ENCODE assay signal across 23 cellular contexts in genomic region chr5:176521699-176522263, GRCh38. TPM values are rescaled to one million over a fixed set of nuclear protein-coding genes. Genes with fewer than 3 reads are reported as not detected.
A peak's percentile ranks its signal among the peaks of the same experiment; 100 is the strongest.
DNase-seq lines count a peak whose midpoint lies in the region; ATAC-seq and TF ChIP-seq lines count a peak whose summit lies in the region.
"Had no signal": no experiment of that assay in that cellular context is flagged by ENCODE, and none has a peak within 500 bp of the region (broad histone marks: within the 10 kb centered on the region; RNA-seq: fewer than 3 reads in every experiment).

No MANE protein-coding gene starts in this region.

- no peaks in the 10 kb centered on the region for H3K4me1 ChIP-seq in CD4-positive, alpha-beta memory T cell (ENCODE audit: insufficient read depth, low read length)
- H3K4me1 ChIP-seq: Peyer's patch had no signal

- H3K4me1 Mint-ChIP-seq in activated naive CD8-positive, alpha-beta T cell (ENCODE audit: low read depth) = peaks cover 21% of the 10 kb centered on the region
- peaks cover 12% of the 10 kb centered on the region for H3K4me1 Mint-ChIP-seq in activated naive CD8-positive, alpha-beta T cell treated with anti-CD3 and anti-CD28 coated beads for 36 hours
- peaks cover 12 to 34% (median 18%) of the 10 kb centered on the region in 4 donors for H3K4me1 Mint-ChIP-seq in CD4-positive, alpha-beta memory T cell

- POLR2A ChIA-PET in CD4-positive, alpha-beta memory T cell (lab: Charles Lee; ENCODE audit: partially characterized antibody) = interaction anchor here (18.9 kb wide), 1 partner anchor 21 kb away, joined by 533 read pairs; the partner anchor contains the start of genes CDHR2 and RNF44
- POLR2A ChIA-PET in RWPE1 (lab: Yijun Ruan, JAX; ENCODE audit: low non-redundant PET) = no interaction called here

- no peak overlapping the region for H3K4me3 Mint-ChIP-seq in activated naive CD8-positive, alpha-beta T cell
- no peak overlapping the region for H3K4me3 Mint-ChIP-seq in activated naive CD8-positive, alpha-beta T cell treated with anti-CD3 and anti-CD28 coated beads for 36 hours
- H3K4me3 Mint-ChIP-seq in CD4-positive, alpha-beta memory T cell = no peak overlapping the region
- H3K4me3 Mint-ChIP-seq: CD8-positive, alpha-beta T cell had no signal

- H3K36me3 Mint-ChIP-seq in activated naive CD8-positive, alpha-beta T cell = no peaks in the 10 kb centered on the region
- peaks cover 4% of the 10 kb centered on the region for H3K36me3 Mint-ChIP-seq in activated naive CD8-positive, alpha-beta T cell treated with anti-CD3 and anti-CD28 coated beads for 36 hours
- peaks cover 0 to 3% of the 10 kb centered on the region in 2 donors for H3K36me3 Mint-ChIP-seq in CD4-positive, alpha-beta memory T cell

- no peak for TF ChIP-seq CTCF in RWPE1 (conservative IDR thresholded peaks at IDR 0.05; ENCODE audit: low read depth)

- H3K27ac Mint-ChIP-seq in activated naive CD8-positive, alpha-beta T cell = peak overlapping the region; percentile 16
- no peak overlapping the region for H3K27ac Mint-ChIP-seq in activated naive CD8-positive, alpha-beta T cell treated with anti-CD3 and anti-CD28 coated beads for 36 hours
- peak overlapping the region in 4 of 7 donors; percentile 29 to 36 (median 32) for H3K27ac Mint-ChIP-seq in CD4-positive, alpha-beta memory T cell
- H3K27ac Mint-ChIP-seq: CD8-positive, alpha-beta T cell had no signal

- H3K27ac ChIP-seq in CD4-positive, alpha-beta memory T cell (ENCODE audit: low read depth, low read length) = no peak overlapping the region
- peak overlapping the region; percentile 11; the same call in 1 of the 2 replicates for H3K27ac ChIP-seq in RWPE1
- H3K27ac ChIP-seq: BLaER1, Peyer's patch had no signal

- no peaks in the 10 kb centered on the region for H3K36me3 ChIP-seq in CD4-positive, alpha-beta memory T cell (ENCODE audit: insufficient read depth, low read length)
- H3K36me3 ChIP-seq: Peyer's patch had no signal

- ATAC-seq in GM18505 (IDR thresholded peaks at IDR 0.05; ENCODE audit: unreplicated experiment) = no peak
- no peak for ATAC-seq in GM19452 (IDR thresholded peaks at IDR 0.05; ENCODE audit: unreplicated experiment)
- ATAC-seq: CD8-positive, alpha-beta T cell had no signal

- no peak overlapping the region for H3K4me3 ChIP-seq in CD4-positive, alpha-beta memory T cell (ENCODE audit: low read length in 2 of 2)
- H3K4me3 ChIP-seq: BLaER1, Peyer's patch had no signal

- CTCF ChIA-PET in CD4-positive, alpha-beta memory T cell (lab: Charles Lee; ENCODE audit: partially characterized antibody) = no interaction called here
- CTCF ChIA-PET in RWPE1 (lab: Yijun Ruan, JAX) = no interaction called here

- no peaks in the 10 kb centered on the region for H3K9me3 ChIP-seq in CD4-positive, alpha-beta memory T cell (ENCODE audit: control insufficient read depth in 1 of 2, low read length in 2 of 2)
- H3K9me3 ChIP-seq: BLaER1, Peyer's patch had no signal

- no peaks in the 10 kb centered on the region for H3K9me3 Mint-ChIP-seq in activated naive CD8-positive, alpha-beta T cell (ENCODE audit: low read depth)
- H3K9me3 Mint-ChIP-seq in activated naive CD8-positive, alpha-beta T cell treated with anti-CD3 and anti-CD28 coated beads for 36 hours = no peaks in the 10 kb centered on the region
- no peaks in the 10 kb centered on the region for H3K9me3 Mint-ChIP-seq in CD4-positive, alpha-beta memory T cell
- H3K9me3 Mint-ChIP-seq: CD8-positive, alpha-beta T cell had no signal

- TF ChIP-seq POLR2A in GM18505 (IDR thresholded peaks at IDR 0.05; ENCODE audit: borderline replicate concordance, extremely low read depth, insufficient read depth, insufficient read length) = no peak

- DNase-seq in activated naive CD8-positive, alpha-beta T cell treated with anti-CD3 and anti-CD28 coated beads for 36 hours = no peak
- DNase-seq in CD4-positive, alpha-beta memory T cell = no peak
- DNase-seq in RWPE1 (ENCODE audit: low spot score) = no peak
- peak; percentile 53 for DNase-seq in mesenteric fat pad (ENCODE audit: low spot score)
- DNase-seq: CD8-positive, alpha-beta T cell; GDM1; KG1; NCI-H1092 treated with DMSO at 0.1 percent for 48 hours; NCI-H1436 treated with DMSO at 0.1 percent for 48 hours; NCI-H1930; NCI-H226; NCI-H510A treated with DMSO at 0.1 percent for 48 hours; NCI-H774; NK-92 treated with Interleukin-12 subunit alpha and Interleukin-12 subunit beta, amount 100 ng/mL, for 24 hours; Peyer's patch; Right ventricle myocardium superior; SW 1271 had no signal

- H3K27me3 ChIP-seq in CD4-positive, alpha-beta memory T cell (ENCODE audit: insufficient read depth, low read length) = no peaks in the 10 kb centered on the region
- H3K27me3 ChIP-seq: BLaER1, Peyer's patch had no signal

- no peaks in the 10 kb centered on the region for H3K27me3 Mint-ChIP-seq in activated naive CD8-positive, alpha-beta T cell
- no peaks in the 10 kb centered on the region for H3K27me3 Mint-ChIP-seq in activated naive CD8-positive, alpha-beta T cell treated with anti-CD3 and anti-CD28 coated beads for 36 hours
- no peaks in the 10 kb centered on the region for H3K27me3 Mint-ChIP-seq in CD4-positive, alpha-beta memory T cell

- intact Hi-C loops in CD4-positive, alpha-beta memory T cell (cut with micrococcal nuclease) = no loop called here

RNA-seq across cellular contexts. Expression of gene RNF44, which starts 15.4 kb away (rescaled TPM):
- 10 to 100 TPM; 53.4 to 53.8 TPM for total RNA-seq in activated naive CD8-positive, alpha-beta T cell treated with anti-CD3 and anti-CD28 coated beads for 36 hours
- 100 to 1,000 TPM; 247 to 262 TPM for total RNA-seq in CD4-positive, alpha-beta memory T cell
- polyA plus RNA-seq in CD4-positive, alpha-beta memory T cell = 1 to 10 TPM; 1.1 to 7.1 TPM
- total RNA-seq in mesenteric fat pad = 23.5 TPM

RNA-seq across cellular contexts. Expression of gene CDHR2, which starts 27.4 kb away (rescaled TPM):
- under 1 TPM; 0.31 to 0.44 TPM for total RNA-seq in activated naive CD8-positive, alpha-beta T cell treated with anti-CD3 and anti-CD28 coated beads for 36 hours
- 1 to 10 TPM; 2.9 TPM for total RNA-seq in CD4-positive, alpha-beta memory T cell
- not detected for polyA plus RNA-seq in CD4-positive, alpha-beta memory T cell
- 0.45 TPM for total RNA-seq in mesenteric fat pad
- total RNA-seq: A673, SK-MEL-5 had no signal

Comparison
In these comparisons a context has a peak if more than half of its experiments do, and no peak if none do; other contexts are left out.
1. RNA of gene RNF44, which starts 15.4 kb away (total RNA-seq): 247 to 262 TPM in CD4-positive, alpha-beta memory T cell; 53.4 to 53.8 TPM in activated naive CD8-positive, alpha-beta T cell treated with anti-CD3 and anti-CD28 coated beads for 36 hours and 23.5 TPM in mesenteric fat pad (single experiment); every median in the first group is over 4 times any median in the second.